ENCODE assay signal across 1 cellular context in the genomic region with DNA sequence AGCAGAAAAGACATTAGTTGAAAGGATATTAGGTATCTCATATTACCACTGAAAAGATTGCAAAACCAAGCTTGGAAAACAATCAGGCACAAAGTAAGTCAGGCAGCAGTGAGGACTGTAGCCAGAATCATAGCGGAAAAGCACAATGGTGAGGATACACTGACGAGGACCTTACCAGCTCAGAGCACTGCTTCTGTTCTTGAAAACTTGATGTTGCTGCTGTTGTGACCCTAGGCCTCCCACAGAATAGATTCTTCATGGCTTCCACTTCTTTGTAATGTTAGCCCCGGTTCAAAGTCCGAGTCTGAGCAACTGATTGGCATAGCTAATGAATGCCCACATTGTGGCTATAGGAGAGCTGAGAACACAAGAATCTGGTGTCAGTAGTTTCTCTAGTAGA.
A peak's percentile ranks its signal among the peaks of the same experiment; 100 is the strongest.
TF ChIP-seq lines count a peak whose summit lies in the region.

No MANE protein-coding gene starts in this region.

TF ChIP-seq in HepG2, 621 proteins besides CTCF, POLR2A, EP300 and RAD21 (continued from another document):
- TF ChIP-seq ZNF576 (CRISPR knock-in tag; IDR thresholded peaks at IDR 0.05) (no peak), NFYC (CRISPR knock-in tag; IDR thresholded peaks at IDR 0.05) (0 out of 2 replicates have a peak, but pooled peaks have one; percentile 7), ZSCAN31 (CRISPR knock-in tag; IDR thresholded peaks at IDR 0.05; ENCODE audit: low read depth) (no peak), ZFX (CRISPR knock-in tag; IDR thresholded peaks at IDR 0.05; ENCODE audit: low read depth) (0 out of 2 replicates have a peak, but pooled peaks have one; percentile 31), ZNF382 (CRISPR knock-in tag; IDR thresholded peaks at IDR 0.05; ENCODE audit: borderline replicate concordance) (no peak), PREB (CRISPR knock-in tag; IDR thresholded peaks at IDR 0.05) (no peak), ZNF570 (CRISPR knock-in tag; IDR thresholded peaks at IDR 0.05; ENCODE audit: borderline replicate concordance) (no peak), ZFP36L1 (CRISPR knock-in tag; IDR thresholded peaks at IDR 0.05) (0 out of 2 replicates have a peak, but pooled peaks have one; percentile 34), GATAD1 (CRISPR knock-in tag; IDR thresholded peaks at IDR 0.05) (peak; percentile 45; the same call in 1 of the 2 replicates), RXRB (CRISPR knock-in tag; IDR thresholded peaks at IDR 0.05; ENCODE audit: borderline replicate concordance) (no peak), HMG20B (CRISPR knock-in tag; conservative IDR thresholded peaks at IDR 0.05) (0 out of 2 replicates have a peak, but pooled peaks have one; percentile 22), DRAP1 (CRISPR knock-in tag; IDR thresholded peaks at IDR 0.05) (0 out of 2 replicates have a peak, but pooled peaks have one; percentile 25), MYNN (CRISPR knock-in tag; IDR thresholded peaks at IDR 0.05; ENCODE audit: low read depth) (no peak), ZNF367 (CRISPR knock-in tag; IDR thresholded peaks at IDR 0.05; ENCODE audit: borderline replicate concordance) (no peak), ZNF850 (CRISPR knock-in tag; conservative IDR thresholded peaks at IDR 0.05) (no peak), RCOR2 (CRISPR knock-in tag; IDR thresholded peaks at IDR 0.05) (0 out of 2 replicates have a peak, but pooled peaks have one; percentile 30), ZNF614 (CRISPR knock-in tag; IDR thresholded peaks at IDR 0.05; ENCODE audit: borderline replicate concordance) (peak; percentile 82; the same call in 1 of the 2 replicates), FOXJ3 (CRISPR knock-in tag; IDR thresholded peaks at IDR 0.05; ENCODE audit: borderline replicate concordance) (no peak), SOX5 (CRISPR knock-in tag; IDR thresholded peaks at IDR 0.05; ENCODE audit: borderline replicate concordance) (peak; percentile 77; the same call in 1 of the 2 replicates)
- TF ChIP-seq, protein P1, sequence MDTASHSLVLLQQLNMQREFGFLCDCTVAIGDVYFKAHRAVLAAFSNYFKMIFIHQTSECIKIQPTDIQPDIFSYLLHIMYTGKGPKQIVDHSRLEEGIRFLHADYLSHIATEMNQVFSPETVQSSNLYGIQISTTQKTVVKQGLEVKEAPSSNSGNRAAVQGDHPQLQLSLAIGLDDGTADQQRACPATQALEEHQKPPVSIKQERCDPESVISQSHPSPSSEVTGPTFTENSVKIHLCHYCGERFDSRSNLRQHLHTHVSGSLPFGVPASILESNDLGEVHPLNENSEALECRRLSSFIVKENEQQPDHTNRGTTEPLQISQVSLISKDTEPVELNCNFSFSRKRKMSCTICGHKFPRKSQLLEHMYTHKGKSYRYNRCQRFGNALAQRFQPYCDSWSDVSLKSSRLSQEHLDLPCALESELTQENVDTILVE (CRISPR knock-in tag; IDR thresholded peaks at IDR 0.05): 0 out of 2 replicates have a peak, but pooled peaks have one; percentile 27
- TF ChIP-seq, protein P2, sequence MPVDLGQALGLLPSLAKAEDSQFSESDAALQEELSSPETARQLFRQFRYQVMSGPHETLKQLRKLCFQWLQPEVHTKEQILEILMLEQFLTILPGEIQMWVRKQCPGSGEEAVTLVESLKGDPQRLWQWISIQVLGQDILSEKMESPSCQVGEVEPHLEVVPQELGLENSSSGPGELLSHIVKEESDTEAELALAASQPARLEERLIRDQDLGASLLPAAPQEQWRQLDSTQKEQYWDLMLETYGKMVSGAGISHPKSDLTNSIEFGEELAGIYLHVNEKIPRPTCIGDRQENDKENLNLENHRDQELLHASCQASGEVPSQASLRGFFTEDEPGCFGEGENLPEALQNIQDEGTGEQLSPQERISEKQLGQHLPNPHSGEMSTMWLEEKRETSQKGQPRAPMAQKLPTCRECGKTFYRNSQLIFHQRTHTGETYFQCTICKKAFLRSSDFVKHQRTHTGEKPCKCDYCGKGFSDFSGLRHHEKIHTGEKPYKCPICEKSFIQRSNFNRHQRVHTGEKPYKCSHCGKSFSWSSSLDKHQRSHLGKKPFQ (CRISPR knock-in tag; IDR thresholded peaks at IDR 0.05; ENCODE audit: insufficient replicate concordance): no peak
- TF ChIP-seq, protein P3, sequence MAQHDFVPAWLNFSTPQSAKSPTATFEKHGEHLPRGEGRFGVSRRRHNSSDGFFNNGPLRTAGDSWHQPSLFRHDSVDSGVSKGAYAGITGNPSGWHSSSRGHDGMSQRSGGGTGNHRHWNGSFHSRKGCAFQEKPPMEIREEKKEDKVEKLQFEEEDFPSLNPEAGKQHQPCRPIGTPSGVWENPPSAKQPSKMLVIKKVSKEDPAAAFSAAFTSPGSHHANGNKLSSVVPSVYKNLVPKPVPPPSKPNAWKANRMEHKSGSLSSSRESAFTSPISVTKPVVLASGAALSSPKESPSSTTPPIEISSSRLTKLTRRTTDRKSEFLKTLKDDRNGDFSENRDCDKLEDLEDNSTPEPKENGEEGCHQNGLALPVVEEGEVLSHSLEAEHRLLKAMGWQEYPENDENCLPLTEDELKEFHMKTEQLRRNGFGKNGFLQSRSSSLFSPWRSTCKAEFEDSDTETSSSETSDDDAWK (CRISPR knock-in tag; IDR thresholded peaks at IDR 0.05): no peak
- TF ChIP-seq, protein P4, sequence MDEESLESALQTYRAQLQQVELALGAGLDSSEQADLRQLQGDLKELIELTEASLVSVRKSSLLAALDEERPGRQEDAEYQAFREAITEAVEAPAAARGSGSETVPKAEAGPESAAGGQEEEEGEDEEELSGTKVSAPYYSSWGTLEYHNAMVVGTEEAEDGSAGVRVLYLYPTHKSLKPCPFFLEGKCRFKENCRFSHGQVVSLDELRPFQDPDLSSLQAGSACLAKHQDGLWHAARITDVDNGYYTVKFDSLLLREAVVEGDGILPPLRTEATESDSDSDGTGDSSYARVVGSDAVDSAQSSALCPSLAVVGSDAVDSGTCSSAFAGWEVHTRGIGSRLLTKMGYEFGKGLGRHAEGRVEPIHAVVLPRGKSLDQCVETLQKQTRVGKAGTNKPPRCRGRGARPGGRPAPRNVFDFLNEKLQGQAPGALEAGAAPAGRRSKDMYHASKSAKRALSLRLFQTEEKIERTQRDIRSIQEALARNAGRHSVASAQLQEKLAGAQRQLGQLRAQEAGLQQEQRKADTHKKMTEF (CRISPR knock-in tag; IDR thresholded peaks at IDR 0.05): 0 out of 2 replicates have a peak, but pooled peaks have one; percentile 23
- TF ChIP-seq, protein P5, sequence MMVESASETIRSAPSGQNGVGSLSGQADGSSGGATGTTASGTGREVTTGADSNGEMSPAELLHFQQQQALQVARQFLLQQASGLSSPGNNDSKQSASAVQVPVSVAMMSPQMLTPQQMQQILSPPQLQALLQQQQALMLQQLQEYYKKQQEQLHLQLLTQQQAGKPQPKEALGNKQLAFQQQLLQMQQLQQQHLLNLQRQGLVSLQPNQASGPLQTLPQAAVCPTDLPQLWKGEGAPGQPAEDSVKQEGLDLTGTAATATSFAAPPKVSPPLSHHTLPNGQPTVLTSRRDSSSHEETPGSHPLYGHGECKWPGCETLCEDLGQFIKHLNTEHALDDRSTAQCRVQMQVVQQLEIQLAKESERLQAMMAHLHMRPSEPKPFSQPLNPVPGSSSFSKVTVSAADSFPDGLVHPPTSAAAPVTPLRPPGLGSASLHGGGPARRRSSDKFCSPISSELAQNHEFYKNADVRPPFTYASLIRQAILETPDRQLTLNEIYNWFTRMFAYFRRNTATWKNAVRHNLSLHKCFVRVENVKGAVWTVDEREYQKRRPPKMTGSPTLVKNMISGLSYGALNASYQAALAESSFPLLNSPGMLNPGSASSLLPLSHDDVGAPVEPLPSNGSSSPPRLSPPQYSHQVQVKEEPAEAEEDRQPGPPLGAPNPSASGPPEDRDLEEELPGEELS (CRISPR knock-in tag; IDR thresholded peaks at IDR 0.05): peak; percentile 25; the same call in 1 of the 2 replicates
